ENCODE assay signal across 1 cellular context in genomic region chr19:18135712-18136584, GRCh38.
A peak's percentile ranks its signal among the peaks of the same experiment; 100 is the strongest.
TF ChIP-seq lines count a peak whose summit lies in the region.

No MANE protein-coding gene starts in this region.

TF ChIP-seq in HepG2, 621 proteins besides CTCF, POLR2A, EP300 and RAD21 (continued from another document and continues in another):
- TF ChIP-seq ZNF574 (CRISPR knock-in tag; IDR thresholded peaks at IDR 0.05), result peak; percentile 69; the same call in 1 of the 2 replicates
- peak; percentile 92 for TF ChIP-seq ZNF687 (CRISPR knock-in tag; IDR thresholded peaks at IDR 0.05)
- TF ChIP-seq ZFX (CRISPR knock-in tag; IDR thresholded peaks at IDR 0.05; ENCODE audit: low read depth), result peak; percentile 73
- no peak for TF ChIP-seq ZNF205 (CRISPR knock-in tag; IDR thresholded peaks at IDR 0.05)
- TF ChIP-seq FOXK1 (CRISPR knock-in tag; IDR thresholded peaks at IDR 0.05; ENCODE audit: borderline replicate concordance, low read depth), result peak; percentile 33; the same call in 1 of the 2 replicates
- TF ChIP-seq PLRG1 (conservative IDR thresholded peaks at IDR 0.05), result no peak
- TF ChIP-seq ZNF12 (CRISPR knock-in tag; IDR thresholded peaks at IDR 0.05), result no peak; the same call in 1 of the 2 replicates
- no peak for TF ChIP-seq MTF1 (CRISPR knock-in tag; IDR thresholded peaks at IDR 0.05)
- TF ChIP-seq ZBED4 (CRISPR knock-in tag; IDR thresholded peaks at IDR 0.05; ENCODE audit: borderline replicate concordance), result peak; percentile 93; the same call in 1 of the 2 replicates
- TF ChIP-seq BCL3 (CRISPR knock-in tag; IDR thresholded peaks at IDR 0.05), result peak; percentile 70; the same call in 1 of the 2 replicates
- no peak for TF ChIP-seq MTF2 (CRISPR knock-in tag; IDR thresholded peaks at IDR 0.05; ENCODE audit: borderline replicate concordance)
- TF ChIP-seq ZNF510 (CRISPR knock-in tag; IDR thresholded peaks at IDR 0.05; ENCODE audit: low read depth), result no peak
- TF ChIP-seq E2F5 (CRISPR knock-in tag; conservative IDR thresholded peaks at IDR 0.05), result no peak
- TF ChIP-seq PATZ1 (CRISPR knock-in tag; IDR thresholded peaks at IDR 0.05), result 0 out of 2 replicates have a peak, but pooled peaks have one; percentile 26
- no peak for TF ChIP-seq XBP1 (CRISPR knock-in tag; IDR thresholded peaks at IDR 0.05)
- TF ChIP-seq ARID5B (CRISPR knock-in tag; IDR thresholded peaks at IDR 0.05), result peak; percentile 76
- no peak; the same call in 1 of the 2 replicates for TF ChIP-seq FOXO1 (CRISPR knock-in tag; IDR thresholded peaks at IDR 0.05)
- TF ChIP-seq GMEB2 (CRISPR knock-in tag; IDR thresholded peaks at IDR 0.05; ENCODE audit: low read depth), result no peak
- TF ChIP-seq PAXIP1 (CRISPR knock-in tag; conservative IDR thresholded peaks at IDR 0.05), result peak; percentile 98
- 0 out of 2 replicates have a peak, but pooled peaks have one; percentile 22 for TF ChIP-seq RBAK (CRISPR knock-in tag; IDR thresholded peaks at IDR 0.05)
- TF ChIP-seq MAX (IDR thresholded peaks at IDR 0.05), result peak; percentile 86
- no peak for TF ChIP-seq ZNF740 (CRISPR knock-in tag; IDR thresholded peaks at IDR 0.05)
- no peak for TF ChIP-seq ZNF10 (CRISPR knock-in tag; IDR thresholded peaks at IDR 0.05; ENCODE audit: borderline replicate concordance, low read depth)
- peak; percentile 66 for TF ChIP-seq ZMYM4 (CRISPR knock-in tag; IDR thresholded peaks at IDR 0.05)
- TF ChIP-seq SRSF1 (optimal IDR thresholded peaks at IDR 0.05; ENCODE audit: low read depth, low read length), result no peak
- TF ChIP-seq GPN1 (CRISPR knock-in tag; IDR thresholded peaks at IDR 0.05; ENCODE audit: borderline replicate concordance), result no peak
